In genomic region chr10:108393111-108393510, GRCh38 we compare ENCODE assay signal across 20 cellular contexts.
DNase-seq lines count a peak whose midpoint lies in the region; ATAC-seq and TF ChIP-seq lines count a peak whose summit lies in the region.
"Had no signal": no experiment of that assay in that cellular context is flagged by ENCODE, and none has a peak within 500 bp of the region (broad histone marks: within the 10 kb centered on the region; RNA-seq: fewer than 3 reads in every experiment).

No MANE protein-coding gene starts in this region.

- DNase-seq in A172 (ENCODE audit: low spot score): peak; percentile 66
- DNase-seq in HS-5 (ENCODE audit: low read depth): peak; percentile 47
- peak; percentile 64 for DNase-seq in adipocyte (ENCODE audit: low read depth)
- DNase-seq in foreskin fibroblast: peak; percentile 39 to 76
- no peak for DNase-seq in WTC11 (ENCODE audit: low spot score)
- no peak for DNase-seq in NCI-H82 (lab: John Stamatoyannopoulos, UW)
- DNase-seq in SHP77 treated with DMSO at 0.1 percent for 48 hours (lab: John Stamatoyannopoulos, UW): no peak
- DNase-seq: activated CD4-positive, alpha-beta T cell treated with anti-CD3 and anti-CD28 coated beads, Interleukin-2, amount 10 ng/mL, durations not matched to agents 7 days and 5 days; activated naive CD4-positive, alpha-beta T cell treated with anti-CD3 and anti-CD28 coated beads, Interleukin-2, amount 10 ng/mL, durations not matched to agents 7 days and 5 days; esophagus squamous epithelium; left ventricle myocardium inferior; NCI-H1436; NCI-H226; ovary; stimulated activated CD4-positive, alpha-beta T cell treated with anti-CD3 and anti-CD28 coated beads, Interleukin-4, amount 100 ng/mL, for 4 hours; thyroid gland had no signal

- POLR2A ChIA-PET in WTC11 (lab: Charles Lee): no interaction called here

- H3K9me3 ChIP-seq in adipocyte (ENCODE audit: control insufficient read depth, low read length): no peaks in the 10 kb centered on the region
- H3K9me3 ChIP-seq: esophagus squamous epithelium, left ventricle myocardium inferior, ovary, SJSA1, thyroid gland had no signal

- no peaks in the 10 kb centered on the region for H3K9me3 Mint-ChIP-seq in WTC11
- H3K9me3 Mint-ChIP-seq: activated CD4-positive, alpha-beta T cell treated with anti-CD3 and anti-CD28 coated beads, Interleukin-2, amount 10 ng/mL, durations not matched to agents 7 days and 5 days had no signal

- no peak overlapping the region for H3K27ac Mint-ChIP-seq in WTC11
- H3K27ac Mint-ChIP-seq: activated CD4-positive, alpha-beta T cell treated with anti-CD3 and anti-CD28 coated beads, Interleukin-2, amount 10 ng/mL, durations not matched to agents 7 days and 5 days; activated naive CD4-positive, alpha-beta T cell treated with anti-CD3 and anti-CD28 coated beads, Interleukin-2, amount 10 ng/mL, durations not matched to agents 7 days and 5 days had no signal

- H3K4me3 Mint-ChIP-seq in WTC11: no peak overlapping the region
- H3K4me3 Mint-ChIP-seq: activated CD4-positive, alpha-beta T cell treated with anti-CD3 and anti-CD28 coated beads, Interleukin-2, amount 10 ng/mL, durations not matched to agents 7 days and 5 days; activated naive CD4-positive, alpha-beta T cell treated with anti-CD3 and anti-CD28 coated beads, Interleukin-2, amount 10 ng/mL, durations not matched to agents 7 days and 5 days had no signal

- CTCF ChIA-PET in WTC11 (lab: Charles Lee): no interaction called here

- H3K27me3 Mint-ChIP-seq in WTC11 (ENCODE audit: low read depth): no peaks in the 10 kb centered on the region
- H3K27me3 Mint-ChIP-seq: activated CD4-positive, alpha-beta T cell treated with anti-CD3 and anti-CD28 coated beads, Interleukin-2, amount 10 ng/mL, durations not matched to agents 7 days and 5 days; activated naive CD4-positive, alpha-beta T cell treated with anti-CD3 and anti-CD28 coated beads, Interleukin-2, amount 10 ng/mL, durations not matched to agents 7 days and 5 days had no signal

- H3K4me1 ChIP-seq in adipocyte (ENCODE audit: control insufficient read depth, insufficient read depth, low read length): peaks cover 31% of the 10 kb centered on the region
- H3K4me1 ChIP-seq: esophagus squamous epithelium, left ventricle myocardium inferior, SJSA1, thyroid gland had no signal

- H3K36me3 ChIP-seq in adipocyte (ENCODE audit: control insufficient read depth, insufficient read depth, low read length, severe bottlenecking): no peaks in the 10 kb centered on the region
- H3K36me3 ChIP-seq: cardiac muscle cell, esophagus squamous epithelium, left ventricle myocardium inferior, ovary, SJSA1, thyroid gland had no signal

- H3K4me1 Mint-ChIP-seq in WTC11: no peaks in the 10 kb centered on the region
- H3K4me1 Mint-ChIP-seq: activated CD4-positive, alpha-beta T cell treated with anti-CD3 and anti-CD28 coated beads, Interleukin-2, amount 10 ng/mL, durations not matched to agents 7 days and 5 days; activated naive CD4-positive, alpha-beta T cell treated with anti-CD3 and anti-CD28 coated beads, Interleukin-2, amount 10 ng/mL, durations not matched to agents 7 days and 5 days had no signal

- no peak for ATAC-seq in WTC11
- ATAC-seq in HG03457 (IDR thresholded peaks at IDR 0.05; ENCODE audit: unreplicated experiment): no peak

- no peaks in the 10 kb centered on the region for H3K36me3 Mint-ChIP-seq in WTC11
- H3K36me3 Mint-ChIP-seq: activated naive CD4-positive, alpha-beta T cell treated with anti-CD3 and anti-CD28 coated beads, Interleukin-2, amount 10 ng/mL, durations not matched to agents 7 days and 5 days had no signal

- TF ChIP-seq CTCF in foreskin fibroblast (IDR thresholded peaks at IDR 0.05; ENCODE audit: low read depth, low read length): no peak
- TF ChIP-seq CTCF in WTC11 (IDR thresholded peaks at IDR 0.05): no peak

- H3K4me3 ChIP-seq in adipocyte (ENCODE audit: low read length): no peak overlapping the region
- H3K4me3 ChIP-seq in foreskin fibroblast (ENCODE audit: low read depth in 1 of 2, low read length in 2 of 2): no peak overlapping the region
- H3K4me3 ChIP-seq: cardiac muscle cell, esophagus squamous epithelium, left ventricle myocardium inferior, ovary, SJSA1, skin epidermis, thyroid gland had no signal

- no peak overlapping the region for H3K9ac ChIP-seq in adipocyte (ENCODE audit: low read length)

- H3K27me3 ChIP-seq in adipocyte (replicated peaks; ENCODE audit: control insufficient read depth, insufficient read depth, low read length): no peaks in the 10 kb centered on the region
- H3K27me3 ChIP-seq: cardiac muscle cell, esophagus squamous epithelium, ovary, SJSA1, thyroid gland had no signal

TF ChIP-seq in WTC11, 78 proteins besides CTCF, POLR2A, EP300 and RAD21 (continues in another document):
- no peak for TF ChIP-seq ATF1 (CRISPR knock-in tag; IDR thresholded peaks at IDR 0.05)
- no peak for TF ChIP-seq FOXK1 (CRISPR knock-in tag; IDR thresholded peaks at IDR 0.05)
- no peak for TF ChIP-seq ZNF219 (CRISPR knock-in tag; IDR thresholded peaks at IDR 0.05; ENCODE audit: borderline replicate concordance)
- no peak for TF ChIP-seq NFYB (CRISPR knock-in tag; conservative IDR thresholded peaks at IDR 0.05; ENCODE audit: low read depth)
- no peak for TF ChIP-seq ZNF423 (CRISPR knock-in tag; IDR thresholded peaks at IDR 0.05)
- TF ChIP-seq HMGXB4 (CRISPR knock-in tag; IDR thresholded peaks at IDR 0.05): no peak
- TF ChIP-seq JAZF1 (CRISPR knock-in tag; IDR thresholded peaks at IDR 0.05): no peak
- TF ChIP-seq NR1H2 (CRISPR knock-in tag; IDR thresholded peaks at IDR 0.05): no peak
- no peak for TF ChIP-seq MYBL2 (CRISPR knock-in tag; IDR thresholded peaks at IDR 0.05)
- TF ChIP-seq NR2C2 (CRISPR knock-in tag; IDR thresholded peaks at IDR 0.05): no peak
- no peak for TF ChIP-seq GABPB1 (CRISPR knock-in tag; IDR thresholded peaks at IDR 0.05)
- no peak for TF ChIP-seq FOXJ3 (CRISPR knock-in tag; IDR thresholded peaks at IDR 0.05; ENCODE audit: borderline replicate concordance)
- no peak for TF ChIP-seq ERG (CRISPR knock-in tag; IDR thresholded peaks at IDR 0.05)
- TF ChIP-seq E2F5 (CRISPR knock-in tag; IDR thresholded peaks at IDR 0.05): no peak
- no peak for TF ChIP-seq ELF4 (CRISPR knock-in tag; IDR thresholded peaks at IDR 0.05; ENCODE audit: low read depth)
- no peak for TF ChIP-seq TP53 (CRISPR knock-in tag; IDR thresholded peaks at IDR 0.05)
- TF ChIP-seq ZNF281 (CRISPR knock-in tag; IDR thresholded peaks at IDR 0.05): no peak
- TF ChIP-seq ZNF138 (CRISPR knock-in tag; conservative IDR thresholded peaks at IDR 0.05): no peak

Comparison
In these comparisons a context has a peak if more than half of its experiments do, and no peak if none do; other contexts are left out.
1. DNase-seq: peak in A172 (single experiment), HS-5 (single experiment), adipocyte (single experiment) and foreskin fibroblast (2 of 2); none in WTC11 (single experiment), NCI-H82 (single experiment) and SHP77 treated with DMSO at 0.1 percent for 48 hours (single experiment).